ENCODE assay signal across 17 cellular contexts in the genomic region with DNA sequence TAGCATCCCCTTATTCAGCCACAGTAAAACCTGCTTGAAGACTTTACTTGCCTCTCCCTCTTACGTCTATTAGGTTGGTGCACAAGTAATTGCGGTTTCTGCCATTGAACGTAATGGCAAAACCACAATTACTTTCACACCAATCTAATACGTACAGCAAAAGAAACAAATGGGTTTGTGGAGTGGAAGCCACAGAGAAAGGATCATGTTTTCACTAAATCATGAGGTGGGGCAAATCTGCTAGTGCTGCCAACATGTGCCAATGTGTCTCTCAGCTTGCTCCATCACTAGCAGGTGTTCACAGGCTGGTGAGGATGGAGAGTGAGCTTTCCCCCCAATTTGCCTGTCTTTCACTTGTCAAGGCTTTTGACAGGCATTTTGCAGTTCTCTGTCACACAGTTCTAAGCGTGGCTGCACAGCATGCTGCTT. TPM values are rescaled to one million over a fixed set of nuclear protein-coding genes. Genes with fewer than 3 reads are reported as not detected.
DNase-seq lines count a peak whose midpoint lies in the region; ATAC-seq, FAIRE-seq and TF ChIP-seq lines count a peak whose summit lies in the region.
"Had no signal": no experiment of that assay in that cellular context is flagged by ENCODE, and none has a peak within 500 bp of the region (broad histone marks: within the 10 kb centered on the region; RNA-seq: fewer than 3 reads in every experiment).

No MANE protein-coding gene starts in this region.

- no peaks in the 10 kb centered on the region for H3K9me2 ChIP-seq in neural cell (ENCODE audit: insufficient read depth, low read length)

- TF ChIP-seq EP300 in neural cell (conservative IDR thresholded peaks at IDR 0.05; ENCODE audit: poor library complexity, severe bottlenecking) (peak; percentile 95), ovary (IDR thresholded peaks at IDR 0.05) (no peak)

- peak; percentile 9 to 68 (median 46) for ATAC-seq in natural killer cell
- ATAC-seq in natural killer cell treated with Interleukin-12 subunit alpha and Interleukin-12 subunit beta and Interleukin-15 and Interleukin-18, amount 100 ng/mL, for 72 hours, result no peak
- ATAC-seq in stimulated activated memory B cell treated with anti-CD40 and anti-IgM and Interleukin-4, amounts not matched to agents 10 μg/mL and 1 μg/mL and 100 μg/mL, for 72 hours, result no peak
- ATAC-seq: HepG2 had no signal

- no peaks in the 10 kb centered on the region for H3K9me3 Mint-ChIP-seq in natural killer cell
- no peaks in the 10 kb centered on the region for H3K9me3 Mint-ChIP-seq in natural killer cell treated with Interleukin-12 subunit alpha and Interleukin-12 subunit beta and Interleukin-15 and Interleukin-18, amount 100 ng/mL, for 72 hours
- no peaks in the 10 kb centered on the region for H3K9me3 Mint-ChIP-seq in stimulated activated memory B cell treated with anti-CD40 and anti-IgM and Interleukin-4, amounts not matched to agents 10 μg/mL and 1 μg/mL and 100 μg/mL, for 72 hours
- H3K9me3 Mint-ChIP-seq: CD4-positive, alpha-beta T cell; HFFc6 had no signal

- DNase-seq in natural killer cell, result no peak
- DNase-seq in natural killer cell treated with Interleukin-12 subunit alpha and Interleukin-12 subunit beta and Interleukin-15 and Interleukin-18, amount 100 ng/mL, for 72 hours (ENCODE audit: low spot score), result no peak
- DNase-seq in NCI-H2107 treated with DMSO at 0.1 percent for 48 hours (lab: John Stamatoyannopoulos, UW; ENCODE audit: unreplicated experiment), result peak; percentile 82
- no peak for DNase-seq in bronchial epithelial cell (ENCODE audit: low read depth)
- DNase-seq in ovary, result no peak
- no peak for DNase-seq in stimulated activated CD4-positive, alpha-beta T cell treated with anti-CD3 and anti-CD28 coated beads, Interleukin-2, amount 100 ng/mL, for 24 hours
- DNase-seq: ACHN; CD4-positive, alpha-beta T cell; DMS79; HCEC 1CT; HFFc6 had no signal

- peaks cover 0 to 4% of the 10 kb centered on the region in 2 donors for H3K27me3 Mint-ChIP-seq in natural killer cell (ENCODE audit: low read depth in 2 of 2)
- peaks cover 10 to 25% of the 10 kb centered on the region in 2 donors for H3K27me3 Mint-ChIP-seq in natural killer cell treated with Interleukin-12 subunit alpha and Interleukin-12 subunit beta and Interleukin-15 and Interleukin-18, amount 100 ng/mL, for 72 hours
- H3K27me3 Mint-ChIP-seq in stimulated activated memory B cell treated with anti-CD40 and anti-IgM and Interleukin-4, amounts not matched to agents 10 μg/mL and 1 μg/mL and 100 μg/mL, for 72 hours, result no peaks in the 10 kb centered on the region
- H3K27me3 Mint-ChIP-seq: CD4-positive, alpha-beta T cell had no signal

- no peak for TF ChIP-seq POLR2A in ovary (IDR thresholded peaks at IDR 0.05)

- TF ChIP-seq CTCF in natural killer cell (IDR thresholded peaks at IDR 0.05), result no peak
- no peak for TF ChIP-seq CTCF in bronchial epithelial cell (IDR thresholded peaks at IDR 0.05; ENCODE audit: insufficient read depth, low read length, severe bottlenecking)
- no peak for TF ChIP-seq CTCF in neural cell (IDR thresholded peaks at IDR 0.05; ENCODE audit: poor library complexity, severe bottlenecking)
- no peak for TF ChIP-seq CTCF in ovary (IDR thresholded peaks at IDR 0.05)

- H4K20me1 ChIP-seq in neural cell (ENCODE audit: insufficient read depth), result no peaks in the 10 kb centered on the region
- H4K20me1 ChIP-seq: BLaER1 treated with 17β-estradiol and CSF1 and Interleukin-3, amounts not matched to agents 10 nM and 100 nM had no signal

- peak; percentile 79 for FAIRE-seq in bronchial epithelial cell (lab: Jason Lieb, UNC)
- FAIRE-seq: GM12891, HepG2, HTR-8/SVneo had no signal

- no peaks in the 10 kb centered on the region for H3K79me2 ChIP-seq in neural cell (replicated peaks; ENCODE audit: insufficient read depth, low read length)

- TF ChIP-seq RAD21 in neural cell (conservative IDR thresholded peaks at IDR 0.05), result no peak

- H3K36me3 ChIP-seq in bronchial epithelial cell (ENCODE audit: control insufficient read depth, insufficient read depth, low read length), result no peaks in the 10 kb centered on the region
- H3K36me3 ChIP-seq in neural cell (ENCODE audit: insufficient read depth, low read length), result no peaks in the 10 kb centered on the region
- H3K36me3 ChIP-seq in ovary, result no peaks in the 10 kb centered on the region

- H2AFZ ChIP-seq in neural cell (ENCODE audit: low read depth, low read length), result no peak overlapping the region

- H3K4me2 ChIP-seq in neural cell (ENCODE audit: low read length), result no peak overlapping the region

- H3K4me3 ChIP-seq in bronchial epithelial cell (ENCODE audit: low read depth, low read length) (no peak overlapping the region), neural cell (ENCODE audit: low read length) (peak overlapping the region; percentile 17), ovary (no peak overlapping the region)
- H3K4me3 ChIP-seq: BLaER1 treated with 17β-estradiol and CSF1 and Interleukin-3, amounts not matched to agents 10 nM and 100 nM had no signal

- peak overlapping the region; percentile 55 for H3K27ac ChIP-seq in neural cell (ENCODE audit: low read length)
- no peak overlapping the region for H3K27ac ChIP-seq in ovary
- H3K27ac ChIP-seq: BLaER1 treated with 17β-estradiol and CSF1 and Interleukin-3, amounts not matched to agents 10 nM and 100 nM had no signal

- H3K9me3 ChIP-seq in neural cell (ENCODE audit: low read length) (no peaks in the 10 kb centered on the region), ovary (no peaks in the 10 kb centered on the region)
- H3K9me3 ChIP-seq: BLaER1 treated with 17β-estradiol and CSF1 and Interleukin-3, amounts not matched to agents 10 nM and 100 nM had no signal

- intact Hi-C loops in natural killer cell (cut with micrococcal nuclease), result no loop called here
- intact Hi-C loops in ovary (cut with DNase I), result no loop called here

- H3K27ac Mint-ChIP-seq in natural killer cell, result no peak overlapping the region
- no peak overlapping the region for H3K27ac Mint-ChIP-seq in natural killer cell treated with Interleukin-12 subunit alpha and Interleukin-12 subunit beta and Interleukin-15 and Interleukin-18, amount 100 ng/mL, for 72 hours
- no peak overlapping the region for H3K27ac Mint-ChIP-seq in stimulated activated memory B cell treated with anti-CD40 and anti-IgM and Interleukin-4, amounts not matched to agents 10 μg/mL and 1 μg/mL and 100 μg/mL, for 72 hours
- H3K27ac Mint-ChIP-seq: CD4-positive, alpha-beta T cell; HFFc6 had no signal

- H3K27me3 ChIP-seq in bronchial epithelial cell (ENCODE audit: control insufficient read depth, insufficient read depth, low read length) (no peaks in the 10 kb centered on the region), neural cell (ENCODE audit: insufficient read depth, low read depth, low read length) (no peaks in the 10 kb centered on the region), ovary (no peaks in the 10 kb centered on the region)
- H3K27me3 ChIP-seq: BLaER1 treated with 17β-estradiol and CSF1 and Interleukin-3, amounts not matched to agents 10 nM and 100 nM had no signal

- no peaks in the 10 kb centered on the region for H3F3A ChIP-seq in neural cell (ENCODE audit: insufficient read depth, low read length, poor library complexity, severe bottlenecking)

- H3K9ac ChIP-seq in neural cell (ENCODE audit: low read length), result no peak overlapping the region
- H3K9ac ChIP-seq: BLaER1 treated with 17β-estradiol and CSF1 and Interleukin-3, amounts not matched to agents 10 nM and 100 nM had no signal

- H3K4me3 Mint-ChIP-seq in natural killer cell, result no peak overlapping the region
- H3K4me3 Mint-ChIP-seq in natural killer cell treated with Interleukin-12 subunit alpha and Interleukin-12 subunit beta and Interleukin-15 and Interleukin-18, amount 100 ng/mL, for 72 hours, result no peak overlapping the region
- no peak overlapping the region for H3K4me3 Mint-ChIP-seq in stimulated activated memory B cell treated with anti-CD40 and anti-IgM and Interleukin-4, amounts not matched to agents 10 μg/mL and 1 μg/mL and 100 μg/mL, for 72 hours
- H3K4me3 Mint-ChIP-seq: CD4-positive, alpha-beta T cell; HFFc6 had no signal

- H3K36me3 Mint-ChIP-seq in natural killer cell, result no peaks in the 10 kb centered on the region
- no peaks in the 10 kb centered on the region for H3K36me3 Mint-ChIP-seq in natural killer cell treated with Interleukin-12 subunit alpha and Interleukin-12 subunit beta and Interleukin-15 and Interleukin-18, amount 100 ng/mL, for 72 hours
- peaks cover 10% of the 10 kb centered on the region for H3K36me3 Mint-ChIP-seq in stimulated activated memory B cell treated with anti-CD40 and anti-IgM and Interleukin-4, amounts not matched to agents 10 μg/mL and 1 μg/mL and 100 μg/mL, for 72 hours

- WGBS in ovary, 3 donors, result 91 to 98% (median 95%) methylated on average over 5 of the region's 5 CpGs

- H3K4me1 Mint-ChIP-seq in natural killer cell, result peaks cover 11 to 12% of the 10 kb centered on the region in 2 donors
- peaks cover 5 to 8% of the 10 kb centered on the region in 2 donors for H3K4me1 Mint-ChIP-seq in natural killer cell treated with Interleukin-12 subunit alpha and Interleukin-12 subunit beta and Interleukin-15 and Interleukin-18, amount 100 ng/mL, for 72 hours (ENCODE audit: low read depth in 2 of 2)
- H3K4me1 Mint-ChIP-seq in stimulated activated memory B cell treated with anti-CD40 and anti-IgM and Interleukin-4, amounts not matched to agents 10 μg/mL and 1 μg/mL and 100 μg/mL, for 72 hours, result no peaks in the 10 kb centered on the region

- H3K4me1 ChIP-seq in ovary (ENCODE audit: insufficient read depth), result peaks cover 2% of the 10 kb centered on the region

TF ChIP-seq in neural cell, 6 proteins besides CTCF, POLR2A, EP300 and RAD21 (continues in another document):
- TF ChIP-seq EZH2 (IDR thresholded peaks at IDR 0.05; ENCODE audit: borderline replicate concordance, insufficient read depth, low read length, poor library complexity, severe bottlenecking), result no peak
- peak; percentile 29 for TF ChIP-seq SMC3 (conservative IDR thresholded peaks at IDR 0.05; ENCODE audit: poor library complexity)
- peak; percentile 64 for TF ChIP-seq MXI1 (conservative IDR thresholded peaks at IDR 0.05; ENCODE audit: poor library complexity, severe bottlenecking)
- no peak for TF ChIP-seq TAF1 (IDR thresholded peaks at IDR 0.05; ENCODE audit: low read depth)

RNA-seq across cellular contexts. Expression of gene DMAC1, which starts 15.9 kb away (rescaled TPM):
- total RNA-seq in natural killer cell (10 to 100 TPM; 10.1 to 16.4 (median 14.4) TPM), bronchial epithelial cell (10.8 and 12.8 TPM in 2 replicates), ovary (10 to 100 TPM; 19.1 to 56.2 (median 38.9) TPM)
- total RNA-seq in natural killer cell treated with Interleukin-12 subunit alpha and Interleukin-12 subunit beta and Interleukin-15 and Interleukin-18, amount 100 ng/mL, for 72 hours, result 10 to 100 TPM; 30.4 to 39.5 TPM
- polyA plus RNA-seq in neural cell (27.3 and 34.9 TPM in 2 replicates), ovary (10 to 100 TPM; 16.2 to 57.3 TPM)
- 24.1 and 26.7 TPM in 2 replicates for polyA minus RNA-seq in neural cell

Comparison
In these comparisons a context has a peak if more than half of its experiments do, and no peak if none do; other contexts are left out.
1. ATAC-seq: peak in natural killer cell (3 of 3); none in natural killer cell treated with Interleukin-12 subunit alpha and Interleukin-12 subunit beta and Interleukin-15 and Interleukin-18, amount 100 ng/mL, for 72 hours (0 of 2) and stimulated activated memory B cell treated with anti-CD40 and anti-IgM and Interleukin-4, amounts not matched to agents 10 μg/mL and 1 μg/mL and 100 μg/mL, for 72 hours (single experiment).